ENCODE assay signal across 22 cellular contexts in genomic region chr10:103737735-103738367, GRCh38.
"Had no signal": no experiment of that assay in that cellular context is flagged by ENCODE, and none has a peak within 500 bp of the region (broad histone marks: within the 10 kb centered on the region; RNA-seq: fewer than 3 reads in every experiment).

No MANE protein-coding gene starts in this region.

- H3K9me3 ChIP-seq: body of pancreas, left lung, right lobe of liver, tibial nerve had no signal

- H3K27me3 Mint-ChIP-seq: activated CD4-positive, alpha-beta memory T cell treated with anti-CD3 and anti-CD28 coated beads for 36 hours; activated naive CD8-positive, alpha-beta T cell; naive thymus-derived CD8-positive, alpha-beta T cell had no signal

- H3K9me3 Mint-ChIP-seq: activated B cell treated with CpG ODN at 0.5 μM for 24 hours; activated CD4-positive, alpha-beta memory T cell treated with anti-CD3 and anti-CD28 coated beads for 36 hours; activated T-helper 1 cell treated with anti-CD3 and anti-CD28 coated beads, Interleukin-12 subunit alpha, Interleukin-12 subunit beta, Interleukin-2, Interleukin-4 antibody, amounts not matched to agents 30 ng/mL and 10 ng/mL and 1 ng/mL, durations not matched to agents 14 hours and 24 hours and 36 hours; naive thymus-derived CD8-positive, alpha-beta T cell had no signal

- H3K27ac Mint-ChIP-seq: activated B cell treated with CpG ODN at 0.5 μM for 24 hours; activated CD4-positive, alpha-beta memory T cell treated with anti-CD3 and anti-CD28 coated beads for 36 hours; activated naive CD8-positive, alpha-beta T cell; activated T-helper 1 cell treated with anti-CD3 and anti-CD28 coated beads, Interleukin-12 subunit alpha, Interleukin-12 subunit beta, Interleukin-2, Interleukin-4 antibody, amounts not matched to agents 30 ng/mL and 10 ng/mL and 1 ng/mL, durations not matched to agents 14 hours and 24 hours and 36 hours; naive thymus-derived CD8-positive, alpha-beta T cell had no signal

- H3K4me1 ChIP-seq: right lobe of liver had no signal

- H3K36me3 Mint-ChIP-seq: activated CD4-positive, alpha-beta memory T cell treated with anti-CD3 and anti-CD28 coated beads for 36 hours; activated naive CD8-positive, alpha-beta T cell; naive thymus-derived CD8-positive, alpha-beta T cell had no signal

- H3K4me1 Mint-ChIP-seq: activated B cell treated with CpG ODN at 0.5 μM for 24 hours had no signal

- H3K27me3 ChIP-seq: body of pancreas, foreskin keratinocyte, left lung, right lobe of liver, tibial nerve had no signal

- H3K4me3 ChIP-seq: body of pancreas, left lung, right lobe of liver, tibial nerve had no signal

- DNase-seq: activated B cell treated with CpG ODN at 0.5 μM for 24 hours; activated CD4-positive, alpha-beta memory T cell treated with anti-CD3 and anti-CD28 coated beads for 36 hours; activated CD4-positive, alpha-beta T cell treated with anti-CD3 and anti-CD28 coated beads for 4 hours; activated gamma-delta T cell treated with Interleukin-2 at 50 U/mL for 16 hours; activated T-cell treated with anti-CD3 and anti-CD28 coated beads for 4 hours; amniotic stem cell; body of pancreas; dermis blood vessel endothelial cell; effector memory CD4-positive, alpha-beta T cell; foreskin keratinocyte; hippocampal formation; kidney; left lung; stimulated activated naive CD4-positive, alpha-beta T cell; T-helper 1 cell; T-helper 9 cell had no signal

- ATAC-seq: body of pancreas; foreskin keratinocyte; left lung; naive thymus-derived CD8-positive, alpha-beta T cell; right lobe of liver had no signal

- H3K27ac ChIP-seq: foreskin keratinocyte, left lung, parathyroid adenoma, right lobe of liver had no signal

- H3K36me3 ChIP-seq: left lung, right lobe of liver, tibial nerve had no signal

- H3K9ac ChIP-seq: parathyroid adenoma had no signal

- H3K4me3 Mint-ChIP-seq: activated B cell treated with CpG ODN at 0.5 μM for 24 hours; activated CD4-positive, alpha-beta memory T cell treated with anti-CD3 and anti-CD28 coated beads for 36 hours; activated naive CD8-positive, alpha-beta T cell; activated T-helper 1 cell treated with anti-CD3 and anti-CD28 coated beads, Interleukin-12 subunit alpha, Interleukin-12 subunit beta, Interleukin-2, Interleukin-4 antibody, amounts not matched to agents 30 ng/mL and 10 ng/mL and 1 ng/mL, durations not matched to agents 14 hours and 24 hours and 36 hours; naive thymus-derived CD8-positive, alpha-beta T cell had no signal

- H2AFZ ChIP-seq: parathyroid adenoma had no signal

- H3K79me2 ChIP-seq: parathyroid adenoma had no signal
